Comparison of ENCODE assay signal across 26 cellular contexts in genomic region chrX:101925733-101926132, GRCh38.
"Had no signal": no experiment of that assay in that cellular context is flagged by ENCODE, and none has a peak within 500 bp of the region (broad histone marks: within the 10 kb centered on the region; RNA-seq: fewer than 3 reads in every experiment).

No MANE protein-coding gene starts in this region.

- H3K27me3 ChIP-seq: neutrophil, right lobe of liver, sigmoid colon, upper lobe of left lung, vagina had no signal

- H3K27ac ChIP-seq: neutrophil, pancreas, prostate gland, right lobe of liver, sigmoid colon, stomach, thoracic aorta, thyroid gland, tibial nerve, upper lobe of left lung, vagina had no signal

- ATAC-seq: naive thymus-derived CD8-positive, alpha-beta T cell; natural killer cell treated with Interleukin-12 subunit alpha and Interleukin-12 subunit beta and Interleukin-15 and Interleukin-18, amount 100 ng/mL, for 72 hours; pancreas; right cardiac atrium; right lobe of liver; stimulated activated effector memory CD8-positive, alpha-beta T cell treated with anti-CD3 and anti-CD28 coated beads, Interleukin-12 subunit alpha, Interleukin-12 subunit beta, amount 100 ng/mL, for 72 hours; stimulated activated naive B cell treated with anti-CD40 and anti-IgM and Interleukin-4, amounts not matched to agents 10 μg/mL and 1 μg/mL and 100 μg/mL, for 72 hours had no signal

- H3K4me1 ChIP-seq: prostate gland, right lobe of liver, thyroid gland, upper lobe of left lung, vagina had no signal

- H3K9me3 ChIP-seq: neutrophil, pancreas, prostate gland, right lobe of liver, sigmoid colon, stomach, thoracic aorta, thyroid gland, tibial nerve, upper lobe of left lung, vagina had no signal

- H3K36me3 ChIP-seq: neutrophil, pancreas, prostate gland, right lobe of liver, sigmoid colon, stomach, thoracic aorta, thyroid gland, tibial nerve, upper lobe of left lung, vagina had no signal

- H3K4me3 ChIP-seq: pancreas, prostate gland, right lobe of liver, sigmoid colon, stomach, thoracic aorta, thyroid gland, tibial nerve, upper lobe of left lung, vagina had no signal

- DNase-seq: naive thymus-derived CD8-positive, alpha-beta T cell; nephron progenitor cell; nucleus accumbens; pancreas; retina; right cardiac atrium; right lobe of liver; sigmoid colon; small intestine; stimulated activated CD4-positive, alpha-beta T cell treated with anti-CD3 and anti-CD28 coated beads, Interleukin-15, amount 100 ng/mL, for 24 hours; stimulated activated CD4-positive, alpha-beta T cell treated with anti-CD3 and anti-CD28 coated beads, Interleukin-2, amount 100 ng/mL, for 24 hours; stimulated activated CD4-positive, alpha-beta T cell treated with anti-CD3 and anti-CD28 coated beads, Interleukin-2, amount 100 ng/mL, for 48 hours; stimulated activated CD4-positive, alpha-beta T cell treated with anti-CD3 and anti-CD28 coated beads, Interleukin-4, amount 100 ng/mL, for 24 hours; stimulated activated naive B cell treated with anti-CD40 and anti-IgM and Interleukin-4, amounts not matched to agents 10 μg/mL and 1 μg/mL and 100 μg/mL, for 72 hours; stimulated activated naive CD4-positive, alpha-beta T cell treated with Interleukin-2 at 50 U/mL for 16 hours; stomach; thyroid gland; trophoblast cell; upper lobe of left lung had no signal
